ENCODE assay signal across 35 cellular contexts in the genomic region with DNA sequence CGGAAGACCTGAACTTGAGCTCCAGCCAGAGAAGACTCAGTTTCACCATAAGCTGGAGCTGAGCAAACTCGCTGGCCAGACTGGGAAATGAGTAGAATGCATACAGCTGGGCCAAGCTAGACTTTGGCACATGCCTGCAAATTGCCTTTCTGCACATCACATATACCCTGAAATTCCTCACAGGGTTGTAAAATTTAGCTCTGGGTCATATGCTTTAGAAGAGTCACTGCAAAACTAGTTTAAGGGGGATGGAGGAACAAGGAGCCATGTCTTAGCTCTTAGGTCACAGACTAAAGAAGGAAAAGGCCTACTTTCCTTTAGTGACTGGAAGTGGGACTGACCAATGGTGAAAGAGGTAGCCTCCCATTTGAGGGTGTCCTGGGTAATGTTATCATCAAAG.
"Had no signal": no experiment of that assay in that cellular context is flagged by ENCODE, and none has a peak within 500 bp of the region (broad histone marks: within the 10 kb centered on the region; RNA-seq: fewer than 3 reads in every experiment).

No MANE protein-coding gene starts in this region.

- H3K4me3 Mint-ChIP-seq: activated B cell treated with CpG ODN at 0.5 μM for 24 hours; activated CD8-positive, alpha-beta memory T cell treated with anti-CD3 and anti-CD28 coated beads, Interleukin-2, amount 10 ng/mL, durations not matched to agents 7 days and 5 days; activated CD8-positive, alpha-beta T cell treated with anti-CD3 and anti-CD28 coated beads for 36 hours; activated naive CD4-positive, alpha-beta T cell treated with anti-CD3 and anti-CD28 coated beads for 36 hours; activated naive CD4-positive, alpha-beta T cell treated with anti-CD3 and anti-CD28 coated beads, Interleukin-2, amount 50 U/mL, for 24 hours; activated naive CD8-positive, alpha-beta T cell treated with anti-CD3 and anti-CD28 coated beads for 36 hours; activated naive CD8-positive, alpha-beta T cell treated with anti-CD3 and anti-CD28 coated beads, Interleukin-2, amount 50 U/mL, for 24 hours; activated T-helper 1 cell treated with anti-CD3 and anti-CD28 coated beads, Interleukin-12 subunit alpha, Interleukin-12 subunit beta, Interleukin-2, Interleukin-4 antibody, amounts not matched to agents 30 ng/mL and 10 ng/mL and 1 ng/mL, durations not matched to agents 14 hours and 24 hours and 36 hours; brain; effector memory CD8-positive, alpha-beta T cell; T-helper 17 cell; T-helper 2 cell treated with Interferon-gamma antibody and Interleukin-4, amounts not matched to agents 5 μg/mL and 100 μg/mL, for 36 hours had no signal

- H3K36me3 Mint-ChIP-seq: activated naive CD8-positive, alpha-beta T cell treated with anti-CD3 and anti-CD28 coated beads for 36 hours; brain had no signal

- H3K36me3 ChIP-seq: adrenal gland, esophagus squamous epithelium, WERI-Rb-1 had no signal

- H3K4me3 ChIP-seq: adrenal gland, esophagus squamous epithelium had no signal

- H3K4me1 Mint-ChIP-seq: activated B cell treated with CpG ODN at 0.5 μM for 24 hours; activated CD8-positive, alpha-beta memory T cell treated with anti-CD3 and anti-CD28 coated beads, Interleukin-2, amount 10 ng/mL, durations not matched to agents 7 days and 5 days; activated naive CD4-positive, alpha-beta T cell treated with anti-CD3 and anti-CD28 coated beads, Interleukin-2, amount 50 U/mL, for 24 hours; activated naive CD8-positive, alpha-beta T cell treated with anti-CD3 and anti-CD28 coated beads for 36 hours had no signal

- H3K9me3 Mint-ChIP-seq: activated naive CD4-positive, alpha-beta T cell treated with anti-CD3 and anti-CD28 coated beads for 36 hours; activated naive CD4-positive, alpha-beta T cell treated with anti-CD3 and anti-CD28 coated beads, Interleukin-2, amount 50 U/mL, for 24 hours; activated T-helper 2 cell treated with anti-CD3 and anti-CD28 coated beads, Interferon-gamma antibody, Interleukin-2, Interleukin-4, amounts not matched to agents 10 μg/mL and 5 μg/mL and 100 μg/mL, durations not matched to agents 14 hours and 24 hours and 36 hours; effector memory CD8-positive, alpha-beta T cell; T-helper 2 cell treated with Interferon-gamma antibody and Interleukin-4, amounts not matched to agents 5 μg/mL and 100 μg/mL, for 36 hours had no signal

- H3K27me3 ChIP-seq: adrenal gland, esophagus squamous epithelium had no signal

- H3K27ac Mint-ChIP-seq: activated B cell treated with CpG ODN at 0.5 μM for 24 hours; activated CD8-positive, alpha-beta memory T cell treated with anti-CD3 and anti-CD28 coated beads, Interleukin-2, amount 10 ng/mL, durations not matched to agents 7 days and 5 days; activated CD8-positive, alpha-beta T cell treated with anti-CD3 and anti-CD28 coated beads for 36 hours; activated naive CD4-positive, alpha-beta T cell treated with anti-CD3 and anti-CD28 coated beads for 36 hours; activated naive CD4-positive, alpha-beta T cell treated with anti-CD3 and anti-CD28 coated beads, Interleukin-2, amount 50 U/mL, for 24 hours; activated naive CD8-positive, alpha-beta T cell treated with anti-CD3 and anti-CD28 coated beads for 36 hours; activated naive CD8-positive, alpha-beta T cell treated with anti-CD3 and anti-CD28 coated beads, Interleukin-2, amount 50 U/mL, for 24 hours; activated T-helper 1 cell treated with anti-CD3 and anti-CD28 coated beads, Interleukin-12 subunit alpha, Interleukin-12 subunit beta, Interleukin-2, Interleukin-4 antibody, amounts not matched to agents 30 ng/mL and 10 ng/mL and 1 ng/mL, durations not matched to agents 14 hours and 24 hours and 36 hours; activated T-helper 2 cell treated with anti-CD3 and anti-CD28 coated beads, Interferon-gamma antibody, Interleukin-2, Interleukin-4, amounts not matched to agents 10 μg/mL and 5 μg/mL and 100 μg/mL, durations not matched to agents 14 hours and 24 hours and 36 hours; brain; effector memory CD8-positive, alpha-beta T cell; T-helper 17 cell; T-helper 2 cell treated with Interferon-gamma antibody and Interleukin-4, amounts not matched to agents 5 μg/mL and 100 μg/mL, for 36 hours had no signal

- DNase-seq: activated B cell treated with CpG ODN at 0.5 μM for 24 hours; activated CD4-positive, alpha-beta T cell treated with anti-CD3 and anti-CD28 coated beads for 48 hours; activated CD4-positive, alpha-beta T cell treated with anti-CD3 and anti-CD28 coated beads, Interleukin-2, amount 50 U/mL, for 1 hour; activated CD4-positive, alpha-beta T cell treated with anti-CD3 and anti-CD28 coated beads, Interleukin-2, amount 50 U/mL, for 48 hours; activated CD8-positive, alpha-beta memory T cell treated with anti-CD3 and anti-CD28 coated beads, Interleukin-2, amount 10 ng/mL, durations not matched to agents 7 days and 5 days; activated CD8-positive, alpha-beta memory T cell treated with anti-CD3 and anti-CD28 coated beads, Interleukin-2, amount 50 U/mL, for 4 hours; activated CD8-positive, alpha-beta T cell treated with anti-CD3 and anti-CD28 coated beads for 36 hours; activated effector memory CD4-positive, alpha-beta T cell treated with anti-CD3 and anti-CD28 coated beads, Interleukin-2, amount 50 U/mL, for 16 hours; activated naive CD4-positive, alpha-beta T cell treated with anti-CD3 and anti-CD28 coated beads for 36 hours; activated naive CD8-positive, alpha-beta T cell treated with anti-CD3 and anti-CD28 coated beads for 36 hours; activated naive CD8-positive, alpha-beta T cell treated with anti-CD3 and anti-CD28 coated beads, Interleukin-2, amount 50 U/mL, for 24 hours; activated T-cell treated with anti-CD3 and anti-CD28 coated beads, Interleukin-2, amount 50 U/mL, for 1 hour; activated T-cell treated with anti-CD3 and anti-CD28 coated beads, Interleukin-2, amount 50 U/mL, for 48 hours; adrenal gland; amygdala; aorta; caudate nucleus; cortex of kidney; dermis blood vessel endothelial cell; effector CD4-positive, alpha-beta T cell; effector memory CD8-positive, alpha-beta T cell; erythroblast; esophagus squamous epithelium; foreskin melanocyte; SW 1271; T-helper 1 cell; T-helper 17 cell; T1000; WERI-Rb-1 had no signal

- H3K4me1 ChIP-seq: adrenal gland had no signal

- H3K27ac ChIP-seq: adrenal gland, esophagus squamous epithelium, WERI-Rb-1 had no signal

- ATAC-seq: activated CD4-positive, CD25-positive, alpha-beta regulatory T cell treated with anti-CD3 and anti-CD28 coated beads, Interleukin-2, amount 50 U/mL, for 24 hours; activated CD8-positive, alpha-beta memory T cell treated with anti-CD3 and anti-CD28 coated beads, Interleukin-2, amount 10 ng/mL, durations not matched to agents 7 days and 5 days; activated CD8-positive, alpha-beta T cell treated with anti-CD3 and anti-CD28 coated beads for 36 hours; activated naive CD8-positive, alpha-beta T cell treated with anti-CD3 and anti-CD28 coated beads, Interleukin-2, amount 50 U/mL, for 24 hours; effector memory CD8-positive, alpha-beta T cell; T-helper 17 cell had no signal

- H3K9me3 ChIP-seq: adrenal gland, esophagus squamous epithelium had no signal
